8 cellular contexts compared by ENCODE assay signal in genomic region chr9:134375011-134375390, GRCh38. TPM values are rescaled to one million over a fixed set of nuclear protein-coding genes. Genes with fewer than 3 reads are reported as not detected.
DNase-seq lines count a peak whose midpoint lies in the region; ATAC-seq, FAIRE-seq and TF ChIP-seq lines count a peak whose summit lies in the region.
"Had no signal": no experiment of that assay in that cellular context is flagged by ENCODE, and none has a peak within 500 bp of the region (broad histone marks: within the 10 kb centered on the region; RNA-seq: fewer than 3 reads in every experiment).

No MANE protein-coding gene starts in this region.

- peaks cover 28% of the 10 kb centered on the region for H3K4me1 Mint-ChIP-seq in type B pancreatic cell (ENCODE audit: unreplicated experiment)

- no peaks in the 10 kb centered on the region for H3K9me3 ChIP-seq in RWPE2 (ENCODE audit: severe bottlenecking)
- H3K9me3 ChIP-seq in esophagus (ENCODE audit: control insufficient read depth in 2 of 2, insufficient read depth in 1 of 2, low read depth in 1 of 2, low read length in 1 of 2) = no peaks in the 10 kb centered on the region
- no peaks in the 10 kb centered on the region for H3K9me3 ChIP-seq in mucosa of stomach (ENCODE audit: control insufficient read depth, low read length)

- no peak overlapping the region for H3K4me3 ChIP-seq in RWPE2 (ENCODE audit: severe bottlenecking)
- peak overlapping the region in 1 of 2 donors; percentile 7 for H3K4me3 ChIP-seq in esophagus (ENCODE audit: low read depth in 1 of 2, low read length in 2 of 2)
- no peak overlapping the region for H3K4me3 ChIP-seq in mucosa of stomach (ENCODE audit: low read length)

- H3K36me3 ChIP-seq in RWPE2 (ENCODE audit: low read depth) = no peaks in the 10 kb centered on the region
- peaks cover 0 to 3% of the 10 kb centered on the region in 2 donors for H3K36me3 ChIP-seq in esophagus (ENCODE audit: control insufficient read depth in 2 of 2, insufficient read depth in 2 of 2, low read length in 1 of 2)
- no peaks in the 10 kb centered on the region for H3K36me3 ChIP-seq in mucosa of stomach (ENCODE audit: control insufficient read depth, insufficient read depth, low read length)

- WGBS in esophagus, 2 donors = 20 to 21% methylated on average over 6 of the region's 6 CpGs

- H3K27me3 ChIP-seq in RWPE2 (ENCODE audit: insufficient read depth, poor library complexity, severe bottlenecking) = no peaks in the 10 kb centered on the region
- no peaks in the 10 kb centered on the region for H3K27me3 ChIP-seq in esophagus (ENCODE audit: control insufficient read depth in 1 of 2, insufficient read depth in 2 of 2, low read length in 2 of 2)
- H3K27me3 ChIP-seq in mucosa of stomach (ENCODE audit: control insufficient read depth, insufficient read depth, low read length) = no peaks in the 10 kb centered on the region

- FAIRE-seq in HTR-8/SVneo (lab: Jason Lieb, UNC) = no peak

- no peak for TF ChIP-seq CTCF in RWPE2 (IDR thresholded peaks at IDR 0.05; ENCODE audit: poor library complexity, severe bottlenecking)
- no peak for TF ChIP-seq CTCF in type B pancreatic cell (conservative IDR thresholded peaks at IDR 0.05)

- H3K27me3 Mint-ChIP-seq in type B pancreatic cell = no peaks in the 10 kb centered on the region

- DNase-seq in RWPE2 (ENCODE audit: low spot score) = no peak
- no peak for DNase-seq in type B pancreatic cell (ENCODE audit: extremely low spot score, unreplicated experiment)
- DNase-seq in HTR-8/SVneo (ENCODE audit: insufficient read length, low spot score) = no peak
- no peak for DNase-seq in NCI-H1694 (lab: John Stamatoyannopoulos, UW)
- DNase-seq: stimulated activated CD4-positive, alpha-beta T cell treated with anti-CD3 and anti-CD28 coated beads, Interleukin-4, amount 100 ng/mL, for 24 hours had no signal

- peaks cover 75% of the 10 kb centered on the region for H3K4me1 ChIP-seq in RWPE2 (ENCODE audit: insufficient read depth, poor library complexity, severe bottlenecking)
- peaks cover 56 to 95% of the 10 kb centered on the region in 2 donors for H3K4me1 ChIP-seq in esophagus (ENCODE audit: control insufficient read depth in 2 of 2, insufficient read depth in 2 of 2, low read length in 1 of 2)
- peaks cover 73% of the 10 kb centered on the region for H3K4me1 ChIP-seq in mucosa of stomach (ENCODE audit: control insufficient read depth, insufficient read depth, low read length)

- no peak for ATAC-seq in RWPE2 (ENCODE audit: low read depth)
- no peak for ATAC-seq in HG03108 (IDR thresholded peaks at IDR 0.05; ENCODE audit: unreplicated experiment)

- peak overlapping the region; percentile 87 for H3K27ac Mint-ChIP-seq in type B pancreatic cell

- peak overlapping the region; percentile 95 for H3K27ac ChIP-seq in RWPE2 (ENCODE audit: poor library complexity, severe bottlenecking)
- peak overlapping the region; percentile 94 to 96 for H3K27ac ChIP-seq in esophagus (ENCODE audit: low read depth in 2 of 2, low read length in 1 of 2)

- no peaks in the 10 kb centered on the region for H3K36me3 Mint-ChIP-seq in type B pancreatic cell

- H3K9me3 Mint-ChIP-seq in type B pancreatic cell = no peaks in the 10 kb centered on the region

- peak overlapping the region; percentile 22 for H3K9ac ChIP-seq in mucosa of stomach (ENCODE audit: low read length)

- H3K4me3 Mint-ChIP-seq in type B pancreatic cell = peak overlapping the region; percentile 75

RNA-seq across cellular contexts. Expression of gene RXRA, which starts 48.7 kb away (rescaled TPM):
- polyA plus RNA-seq in esophagus = 10 to 100 TPM; 31.4 to 63.4 TPM
- total RNA-seq in type B pancreatic cell (ENCODE audit: low replicate concordance) = 66.9 and 127 TPM in 2 replicates
